Comparison of ENCODE assay signal across 26 cellular contexts in genomic region chr6:32942555-32942954, GRCh38. TPM values are rescaled to one million over a fixed set of nuclear protein-coding genes. Genes with fewer than 3 reads are reported as not detected.
DNase-seq lines count a peak whose midpoint lies in the region; ATAC-seq, FAIRE-seq and TF ChIP-seq lines count a peak whose summit lies in the region.
"Had no signal": no experiment of that assay in that cellular context is flagged by ENCODE, and none has a peak within 500 bp of the region (broad histone marks: within the 10 kb centered on the region; RNA-seq: fewer than 3 reads in every experiment).

No MANE protein-coding gene starts in this region.

- peaks cover 6% of the 10 kb centered on the region for H3K36me3 Mint-ChIP-seq in T-helper 2 cell treated with Interferon-gamma antibody and Interleukin-4, amounts not matched to agents 5 μg/mL and 100 μg/mL, for 36 hours (ENCODE audit: low read depth)
- peaks cover 57% of the 10 kb centered on the region for H3K36me3 Mint-ChIP-seq in stimulated activated memory B cell treated with anti-CD40 and anti-IgM and Interleukin-4, amounts not matched to agents 10 μg/mL and 1 μg/mL and 100 μg/mL, for 72 hours
- H3K36me3 Mint-ChIP-seq: type B pancreatic cell had no signal

- H4K20me1 ChIP-seq in Loucy (ENCODE audit: insufficient read depth, low read length, poor library complexity, severe bottlenecking) (no peaks in the 10 kb centered on the region), GM12878 (ENCODE audit: control insufficient read depth, insufficient read depth) (no peaks in the 10 kb centered on the region)

- POLR2A ChIA-PET in GM12878 (lab: Charles Lee) = interaction anchor here (0.5 to 10.8 kb wide), 17 partner anchors 12 to 340 kb away, joined by 3 to 270 read pairs (median 4); partner anchors contain the start of genes BRD2, HLA-DMA, PSMB9 and TAP1

- CTCF ChIA-PET in GM12878 (lab: Yijun Ruan, JAX) = interaction anchor here (0.9 to 15.9 kb wide), 12 partner anchors 8 to 104 kb away, joined by 3 to 532 read pairs (median 10); partner anchors contain the start of genes BRD2, HLA-DMA and TAP2

- H3K4me3 Mint-ChIP-seq in T-helper 2 cell treated with Interferon-gamma antibody and Interleukin-4, amounts not matched to agents 5 μg/mL and 100 μg/mL, for 36 hours = peak overlapping the region; percentile 27
- peak overlapping the region; percentile 92 for H3K4me3 Mint-ChIP-seq in stimulated activated memory B cell treated with anti-CD40 and anti-IgM and Interleukin-4, amounts not matched to agents 10 μg/mL and 1 μg/mL and 100 μg/mL, for 72 hours
- H3K4me3 Mint-ChIP-seq: type B pancreatic cell had no signal

- H3K9me2 ChIP-seq in Loucy (replicated peaks; ENCODE audit: low read depth, low read length) = no peaks in the 10 kb centered on the region

- H3K4me3 ChIP-seq in Loucy (ENCODE audit: low read length, poor library complexity, severe bottlenecking) (no peak overlapping the region), GM12878 (no peak overlapping the region; the same call in 1 of the 2 replicates), heart right ventricle (no peak overlapping the region), tibial nerve (no peak overlapping the region)
- H3K4me3 ChIP-seq: SJCRH30, stomach had no signal

- no peak for FAIRE-seq in GM12878 (lab: Jason Lieb, UNC)
- FAIRE-seq: small intestine had no signal

- intact Hi-C loops in GM12878 (cut with micrococcal nuclease; ENCODE audit: unreplicated experiment) (loop anchor here (10.0 kb wide), 1 partner anchor 508 kb away; the partner anchor contains the start of gene HLA-DRA), heart right ventricle (cut with DNase I) (no loop called here)

- H3K27me3 ChIP-seq in Loucy (ENCODE audit: insufficient read depth, low read length, poor library complexity, severe bottlenecking) (no peaks in the 10 kb centered on the region), GM12878 (replicated peaks in 1 of 2; ENCODE audit: control insufficient read depth in 2 of 2, insufficient read depth in 2 of 2, low read length in 1 of 2) (no peaks in the 10 kb centered on the region), heart right ventricle (no peaks in the 10 kb centered on the region), tibial nerve (no peaks in the 10 kb centered on the region)
- H3K27me3 ChIP-seq: stomach had no signal

- peak overlapping the region; percentile 96 for H3K27ac ChIP-seq in GM12878 (ENCODE audit: control insufficient read depth, insufficient read depth)
- peak overlapping the region in 2 of 10 donors; percentile 44 to 95 for H3K27ac ChIP-seq in heart right ventricle
- H3K27ac ChIP-seq in tibial nerve = peak overlapping the region in 1 of 4 donors; percentile 25
- H3K27ac ChIP-seq: SJCRH30 had no signal

- ATAC-seq in GM12878 (no peak), heart right ventricle (no peak)
- ATAC-seq in stimulated activated memory B cell treated with anti-CD40 and anti-IgM and Interleukin-4, amounts not matched to agents 10 μg/mL and 1 μg/mL and 100 μg/mL, for 72 hours = no peak
- ATAC-seq: left cardiac atrium, Panc1, T-helper 17 cell had no signal

- H3F3A ChIP-seq in Loucy (ENCODE audit: low read depth) = 0 out of 2 replicates have a peak, but pooled peaks cover 3% of the 10 kb centered on the region

- no peak overlapping the region for H3K9ac ChIP-seq in Loucy (ENCODE audit: low read depth, low read length, poor library complexity, severe bottlenecking)
- no peak overlapping the region for H3K9ac ChIP-seq in GM12878 (ENCODE audit: control insufficient read depth, insufficient read depth, low read length)

- TF ChIP-seq CTCF in Loucy (conservative IDR thresholded peaks at IDR 0.05; ENCODE audit: low read length) (no peak), GM12878 (IDR thresholded peaks at IDR 0.05 in 2 of 3, conservative IDR thresholded peaks at IDR 0.05 in 1 of 3; ENCODE audit: control insufficient read depth in 2 of 3, extremely low read depth in 1 of 3, insufficient read depth in 1 of 3, low read depth in 3 of 3, low read length in 3 of 3) (no peak), heart right ventricle (IDR thresholded peaks at IDR 0.05) (no peak), tibial nerve (IDR thresholded peaks at IDR 0.05) (no peak)

- no peak overlapping the region for H3K27ac Mint-ChIP-seq in T-helper 2 cell treated with Interferon-gamma antibody and Interleukin-4, amounts not matched to agents 5 μg/mL and 100 μg/mL, for 36 hours
- peak overlapping the region; percentile 98 for H3K27ac Mint-ChIP-seq in stimulated activated memory B cell treated with anti-CD40 and anti-IgM and Interleukin-4, amounts not matched to agents 10 μg/mL and 1 μg/mL and 100 μg/mL, for 72 hours
- H3K27ac Mint-ChIP-seq: type B pancreatic cell had no signal

- H3K4me1 ChIP-seq in Loucy (ENCODE audit: insufficient read depth, low read length, poor library complexity, severe bottlenecking) (peaks cover 53% of the 10 kb centered on the region), GM12878 (ENCODE audit: control insufficient read depth, insufficient read depth, low read length) (peaks cover 48% of the 10 kb centered on the region), heart right ventricle (peaks cover 0 to 87% (median 15%) of the 10 kb centered on the region in 9 donors), tibial nerve (peaks cover 0 to 21% (median 10%) of the 10 kb centered on the region in 4 donors)
- H3K4me1 ChIP-seq: SJCRH30 had no signal

- TF ChIP-seq POLR2A in GM12878 (IDR thresholded peaks at IDR 0.05; ENCODE audit: low read depth, low read length) = no peak
- TF ChIP-seq POLR2A in tibial nerve (IDR thresholded peaks at IDR 0.05) = no peak

- H3K79me2 ChIP-seq in Loucy (ENCODE audit: insufficient read depth, low read length) (no peaks in the 10 kb centered on the region; the same call in 1 of the 2 replicates), GM12878 (ENCODE audit: control insufficient read depth, insufficient read depth, low read length) (peaks cover 53% of the 10 kb centered on the region)

- in situ Hi-C loops in GM12878 (cut with MboI) = loop anchor here (10.0 kb wide), 1 partner anchor 328 kb away; no protein-coding TSS in a partner anchor

- peaks cover 5% of the 10 kb centered on the region for H3K9me3 Mint-ChIP-seq in T-helper 2 cell treated with Interferon-gamma antibody and Interleukin-4, amounts not matched to agents 5 μg/mL and 100 μg/mL, for 36 hours
- no peaks in the 10 kb centered on the region for H3K9me3 Mint-ChIP-seq in stimulated activated memory B cell treated with anti-CD40 and anti-IgM and Interleukin-4, amounts not matched to agents 10 μg/mL and 1 μg/mL and 100 μg/mL, for 72 hours
- H3K9me3 Mint-ChIP-seq: type B pancreatic cell had no signal

- TF ChIP-seq EP300 in GM12878 (IDR thresholded peaks at IDR 0.05; ENCODE audit: borderline replicate concordance in 1 of 2, control insufficient read depth in 1 of 2, low read depth in 2 of 2, low read length in 2 of 2) = no peak
- TF ChIP-seq EP300 in tibial nerve (IDR thresholded peaks at IDR 0.05) = no peak

- peak overlapping the region; percentile 89 for H3K4me2 ChIP-seq in Loucy (ENCODE audit: low read depth, low read length, poor library complexity, severe bottlenecking)
- peak overlapping the region; percentile 81 for H3K4me2 ChIP-seq in GM12878 (ENCODE audit: control insufficient read depth, insufficient read depth)

- RAD21 ChIA-PET in GM12878 (lab: Charles Lee; ENCODE audit: unreplicated experiment) = interaction anchor here (1.0 to 8.6 kb wide), 13 partner anchors 8 to 89 kb away, joined by 3 to 130 read pairs (median 17); partner anchors contain the start of genes BRD2, HLA-DMA, PSMB9 and TAP1

- no peaks in the 10 kb centered on the region for H3K36me3 ChIP-seq in Loucy (ENCODE audit: insufficient read depth, low read length)
- peaks cover 3 to 5% of the 10 kb centered on the region in 2 experiments; a peak in 1 of 4 replicates for H3K36me3 ChIP-seq in GM12878 (ENCODE audit: control insufficient read depth in 2 of 2, insufficient read depth in 2 of 2, low read length in 1 of 2)
- H3K36me3 ChIP-seq in heart right ventricle = peaks cover 0 to 11% (median 0%) of the 10 kb centered on the region in 9 donors
- no peaks in the 10 kb centered on the region for H3K36me3 ChIP-seq in tibial nerve
- H3K36me3 ChIP-seq: SJCRH30 had no signal

- peaks cover 53% of the 10 kb centered on the region for H3K4me1 Mint-ChIP-seq in T-helper 2 cell treated with Interferon-gamma antibody and Interleukin-4, amounts not matched to agents 5 μg/mL and 100 μg/mL, for 36 hours (ENCODE audit: low read depth)
- peaks cover 79% of the 10 kb centered on the region for H3K4me1 Mint-ChIP-seq in stimulated activated memory B cell treated with anti-CD40 and anti-IgM and Interleukin-4, amounts not matched to agents 10 μg/mL and 1 μg/mL and 100 μg/mL, for 72 hours

- 51% methylated on average over 7 of the region's 7 CpGs for WGBS in GM12878 (ENCODE audit: insufficient coverage, insufficient replicate concordance, low lambda C conversion rate, missing lambda C conversion rate)
- 94 to 96% methylated on average over 7 of the region's 7 CpGs for WGBS in heart right ventricle, 2 donors
- 92 to 93% methylated on average over 7 of the region's 7 CpGs for WGBS in tibial nerve, 2 donors

- SMC1A ChIA-PET in GM12878 (lab: Charles Lee; ENCODE audit: uncharacterized antibody, unreplicated experiment) = interaction anchor here (1.2 to 15.9 kb wide), 10 partner anchors 9 to 101 kb away, joined by 3 to 354 read pairs (median 8); partner anchors contain the start of genes BRD2 and HLA-DMA

- no peak overlapping the region for H2AFZ ChIP-seq in Loucy (ENCODE audit: low read length)
- H2AFZ ChIP-seq in GM12878 (ENCODE audit: control insufficient read depth, low read depth, low read length) = no peak overlapping the region

- H3K9me3 ChIP-seq in Loucy (ENCODE audit: insufficient read depth, low read depth, low read length) (no peaks in the 10 kb centered on the region), GM12878 (replicated peaks; ENCODE audit: control insufficient read depth, insufficient read depth, low read length) (no peaks in the 10 kb centered on the region; the same call in 2 of the 3 replicates), heart right ventricle (peaks cover 0 to 10% (median 0%) of the 10 kb centered on the region in 11 donors), tibial nerve (no peaks in the 10 kb centered on the region)
- H3K9me3 ChIP-seq: SJCRH30 had no signal

- DNase-seq in T-helper 2 cell treated with Interferon-gamma antibody and Interleukin-4, amounts not matched to agents 5 μg/mL and 100 μg/mL, for 36 hours (ENCODE audit: low spot score) = no peak
- DNase-seq in T-helper 2 cell = no peak
- no peak for DNase-seq in GM12878 (ENCODE audit: low read depth, low spot score)
- no peak for DNase-seq in heart right ventricle
- no peak for DNase-seq in tibial nerve (ENCODE audit: low spot score in 2 of 2)
- DNase-seq in SW 1271 (lab: John Stamatoyannopoulos, UW) = no peak
- DNase-seq: 8988T; activated CD4-positive, CD25-positive, alpha-beta regulatory T cell; activated T-cell treated with anti-CD3 and anti-CD28 coated beads, Interleukin-2, amount 50 U/mL, for 48 hours; cortex of kidney; glutamatergic neuron; HCEC 1CT; left cardiac atrium; midbrain; NCI-H1105; NCI-H2081; SJCRH30; small intestine; stimulated activated CD4-positive, alpha-beta T cell treated with anti-CD3 and anti-CD28 coated beads, Interleukin-4, amount 100 ng/mL, for 1 hour; stomach; T-helper 17 cell had no signal

- TF ChIP-seq RAD21 in GM12878 (IDR thresholded peaks at IDR 0.05; ENCODE audit: insufficient read depth, low read depth, low read length) = no peak

- BruUV-seq in GM12878 (replicated peaks; lab: Mats Ljungman, UMichigan) = no TSS peak

- no peaks in the 10 kb centered on the region for H3K27me3 Mint-ChIP-seq in T-helper 2 cell treated with Interferon-gamma antibody and Interleukin-4, amounts not matched to agents 5 μg/mL and 100 μg/mL, for 36 hours (ENCODE audit: low read depth)
- H3K27me3 Mint-ChIP-seq in stimulated activated memory B cell treated with anti-CD40 and anti-IgM and Interleukin-4, amounts not matched to agents 10 μg/mL and 1 μg/mL and 100 μg/mL, for 72 hours = no peaks in the 10 kb centered on the region
- H3K27me3 Mint-ChIP-seq: T-helper 17 cell had no signal

RNA-seq across cellular contexts. Expression of gene HLA-DMB, which starts 1.7 kb away (rescaled TPM):
- 54.4 and 59.2 TPM in 2 replicates for total RNA-seq in GM12878 (2013; cell fraction: nucleolus; rRNA removed)
- total RNA-seq in GM12878 (2014; rRNA removed) (141 and 149 TPM in 2 replicates), GM12878 (2014; rRNA removed; fragmentation: Illumina TruSeq; extraction: Trizol) (117 and 120 TPM in 2 replicates), GM12878 (2021) (106 and 114 TPM in 2 replicates), heart right ventricle (10 to 100 TPM in 4 of 10 donors, 1 to 10 TPM in 6; 2.7 to 79.8 (median 7.6) TPM), tibial nerve (10 to 100 TPM; 15.7 to 85.0 (median 25.5) TPM)
- 240 TPM for polyA plus RNA-seq in GM12878 (2011; ENCODE audit: low read depth)
- polyA plus RNA-seq in GM12878 (2011; rRNA removed) (140 and 173 TPM in 2 replicates), GM12878 (2014; fragmentation: Illumina TruSeq; extraction: Trizol) (136 and 158 TPM in 2 replicates), GM12878 (2014; fragmentation: Nextera tagmentation; extraction: Ambion mirVana) (100 to 1,000 TPM; 117 to 170 TPM), GM12878 (2014; rRNA removed) (114 and 116 TPM in 2 replicates), GM12878 (2016; fragmentation: Nextera tagmentation; extraction: Ambion mirVana) (100 to 1,000 TPM; 160 to 168 TPM), heart right ventricle (1 to 10 TPM; 5.5 to 7.8 TPM)
- polyA plus RNA-seq in GM12878 (2011; cell fraction: cytosol; rRNA removed) = 172 and 198 TPM in 2 replicates
- 112 and 122 TPM in 2 replicates for polyA plus RNA-seq in GM12878 (2011; cell fraction: nucleus; rRNA removed)
- polyA plus RNA-seq in GM12878 (2012) = 162 and 237 TPM in 2 replicates
- polyA minus RNA-seq in GM12878 (2011; rRNA and poly(A)+ RNA removed) = 91.9 and 112 TPM in 2 replicates
- 22.9 and 33.3 TPM in 2 replicates for polyA minus RNA-seq in GM12878 (2011; cell fraction: cytosol; rRNA and poly(A)+ RNA removed)
- 25.1 and 32.0 TPM in 2 replicates for polyA minus RNA-seq in GM12878 (2011; cell fraction: nucleus; rRNA and poly(A)+ RNA removed)
- total RNA-seq: SJCRH30 had no signal
- polyA plus RNA-seq: BJ had no signal

RNA-seq across cellular contexts. Expression of gene HLA-DMA, which starts 10.3 kb away (rescaled TPM):
- 110 and 112 TPM in 2 replicates for total RNA-seq in GM12878 (2013; cell fraction: nucleolus; rRNA removed)
- total RNA-seq in GM12878 (2014; rRNA removed) (243 and 269 TPM in 2 replicates), GM12878 (2014; rRNA removed; fragmentation: Illumina TruSeq; extraction: Trizol) (170 and 177 TPM in 2 replicates), GM12878 (2021) (182 and 189 TPM in 2 replicates), heart right ventricle (100 to 1,000 TPM in 1 of 10 donors, 10 to 100 TPM in 8, 1 to 10 TPM in 1; 7.8 to 106 (median 14.5) TPM), tibial nerve (10 to 100 TPM; 28.8 to 85.2 (median 34.9) TPM)
- polyA plus RNA-seq in GM12878 (2011; ENCODE audit: low read depth) = 314 TPM
- polyA plus RNA-seq in GM12878 (2011; rRNA removed) (190 and 290 TPM in 2 replicates), GM12878 (2014; fragmentation: Illumina TruSeq; extraction: Trizol) (327 and 354 TPM in 2 replicates), GM12878 (2014; fragmentation: Nextera tagmentation; extraction: Ambion mirVana) (100 to 1,000 TPM; 389 to 552 TPM), GM12878 (2014; rRNA removed) (267 and 279 TPM in 2 replicates), GM12878 (2016; fragmentation: Nextera tagmentation; extraction: Ambion mirVana) (100 to 1,000 TPM; 339 to 378 TPM), heart right ventricle (10 to 100 TPM; 11.8 to 47.6 TPM)
- polyA plus RNA-seq in GM12878 (2011; cell fraction: cytosol; rRNA removed) = 380 and 384 TPM in 2 replicates
- polyA plus RNA-seq in GM12878 (2011; cell fraction: nucleus; rRNA removed) = 478 and 610 TPM in 2 replicates
- polyA plus RNA-seq in GM12878 (2012) = 308 and 348 TPM in 2 replicates
- 119 and 159 TPM in 2 replicates for polyA minus RNA-seq in GM12878 (2011; rRNA and poly(A)+ RNA removed)
- polyA minus RNA-seq in GM12878 (2011; cell fraction: cytosol; rRNA and poly(A)+ RNA removed) = 44.9 and 50.8 TPM in 2 replicates
- polyA minus RNA-seq in GM12878 (2011; cell fraction: nucleus; rRNA and poly(A)+ RNA removed) = 45.2 and 51.5 TPM in 2 replicates

RNA-seq across cellular contexts. Expression of gene BRD2, which starts 25.8 kb away (rescaled TPM):
- 348 and 373 TPM in 2 replicates for total RNA-seq in GM12878 (2013; cell fraction: nucleolus; rRNA removed)
- total RNA-seq in GM12878 (2014; rRNA removed) (127 TPM in 2 replicates), GM12878 (2014; rRNA removed; fragmentation: Illumina TruSeq; extraction: Trizol) (139 and 145 TPM in 2 replicates), GM12878 (2021) (160 and 178 TPM in 2 replicates), heart right ventricle (10 to 100 TPM; 64.9 to 97.0 (median 74.9) TPM), tibial nerve (100 to 1,000 TPM; 130 to 150 (median 136) TPM)
- 176 TPM for polyA plus RNA-seq in GM12878 (2011; ENCODE audit: low read depth)
- polyA plus RNA-seq in GM12878 (2011; rRNA removed) (218 and 239 TPM in 2 replicates), GM12878 (2014; fragmentation: Illumina TruSeq; extraction: Trizol) (234 and 289 TPM in 2 replicates), GM12878 (2014; fragmentation: Nextera tagmentation; extraction: Ambion mirVana) (100 to 1,000 TPM in 1 of 2 experiments, 10 to 100 TPM in 1; 32.2 to 133 TPM), GM12878 (2014; rRNA removed) (180 and 181 TPM in 2 replicates), GM12878 (2016; fragmentation: Nextera tagmentation; extraction: Ambion mirVana) (100 to 1,000 TPM; 113 to 118 TPM), heart right ventricle (10 to 100 TPM; 49.3 to 87.2 TPM)
- polyA plus RNA-seq in GM12878 (2011; cell fraction: cytosol; rRNA removed) = 154 and 169 TPM in 2 replicates
- 392 and 411 TPM in 2 replicates for polyA plus RNA-seq in GM12878 (2011; cell fraction: nucleus; rRNA removed)
- polyA plus RNA-seq in GM12878 (2012) = 174 and 230 TPM in 2 replicates
- polyA minus RNA-seq in GM12878 (2011; rRNA and poly(A)+ RNA removed) = 122 and 140 TPM in 2 replicates
- 51.2 and 63.0 TPM in 2 replicates for polyA minus RNA-seq in GM12878 (2011; cell fraction: cytosol; rRNA and poly(A)+ RNA removed)
- polyA minus RNA-seq in GM12878 (2011; cell fraction: nucleus; rRNA and poly(A)+ RNA removed) = 133 and 197 TPM in 2 replicates
